8 cellular contexts compared by ENCODE assay signal in genomic region chr7:133081119-133081604, GRCh38. TPM values are rescaled to one million over a fixed set of nuclear protein-coding genes. Genes with fewer than 3 reads are reported as not detected.
A peak's percentile ranks its signal among the peaks of the same experiment; 100 is the strongest.
DNase-seq lines count a peak whose midpoint lies in the region; ATAC-seq and TF ChIP-seq lines count a peak whose summit lies in the region.

No MANE protein-coding gene starts in this region.

- TF ChIP-seq CTCF in Panc1 (IDR thresholded peaks at IDR 0.05) (no peak), cardiac fibroblast (IDR thresholded peaks at IDR 0.05; ENCODE audit: low read depth, low read length) (no peak), liver (IDR thresholded peaks at IDR 0.05; ENCODE audit: low read depth, low read length, missing input control) (no peak), thoracic aorta (IDR thresholded peaks at IDR 0.05) (no peak), GM20000 (IDR thresholded peaks at IDR 0.05; ENCODE audit: extremely low read depth, missing control alignments) (no peak)

- H3K4me1 ChIP-seq in Panc1 (ENCODE audit: control insufficient read depth, insufficient read depth, low read length) (peaks cover 13% of the 10 kb centered on the region), liver (ENCODE audit: control insufficient read depth in 4 of 4, insufficient read depth in 4 of 4, low read length in 3 of 4) (peaks cover 4 to 29% (median 21%) of the 10 kb centered on the region in 4 donors), thoracic aorta (ENCODE audit: control insufficient read depth in 1 of 2, low read depth in 2 of 2) (peaks cover 8 to 26% of the 10 kb centered on the region in 2 donors)

- POLR2A ChIA-PET in Panc1 (lab: Charles Lee): interaction anchor here (0.6 kb wide), 2 partner anchors 315 to 1242 kb away, joined by 3 to 4 read pairs; no protein-coding TSS in a partner anchor

- ATAC-seq in Panc1: no peak; the same call in 1 of the 2 replicates
- no peak for ATAC-seq in thoracic aorta (ENCODE audit: insufficient number of reproducible peaks, low FRiP score, low read depth)
- no peak for ATAC-seq in GM19023 (IDR thresholded peaks at IDR 0.05; ENCODE audit: unreplicated experiment)
- ATAC-seq in GM19351 (IDR thresholded peaks at IDR 0.05; ENCODE audit: unreplicated experiment): no peak

- H3K27ac ChIP-seq in Panc1 (ENCODE audit: low read length) (peak overlapping the region; percentile 95), liver (ENCODE audit: low read depth in 1 of 2, low read length in 2 of 2) (peak overlapping the region; percentile 65 to 66), thoracic aorta (peak overlapping the region in 1 of 2 donors; percentile 73)

- CTCF ChIA-PET in Panc1 (lab: Charles Lee): no interaction called here

- WGBS in liver: 2% methylated on average over 8 of the region's 8 CpGs

- H3K36me3 ChIP-seq in Panc1 (ENCODE audit: control insufficient read depth, insufficient read depth, low read length): peaks cover 8% of the 10 kb centered on the region
- H3K36me3 ChIP-seq in liver (ENCODE audit: control insufficient read depth in 4 of 4, insufficient read depth in 3 of 4, low read depth in 1 of 4, low read length in 3 of 4): no peaks in the 10 kb centered on the region
- H3K36me3 ChIP-seq in thoracic aorta: no peaks in the 10 kb centered on the region

- peak overlapping the region; percentile 79 to 82 for H3K9ac ChIP-seq in liver (ENCODE audit: low read depth in 1 of 2, low read length in 2 of 2)

- intact Hi-C loops in Panc1 (cut with micrococcal nuclease; ENCODE audit: unreplicated experiment): no loop called here

- H3K27me3 ChIP-seq in Panc1 (ENCODE audit: control insufficient read depth, insufficient read depth, low read length): no peaks in the 10 kb centered on the region
- no peaks in the 10 kb centered on the region for H3K27me3 ChIP-seq in liver (ENCODE audit: control insufficient read depth in 4 of 4, insufficient read depth in 4 of 4, low read length in 3 of 4)
- H3K27me3 ChIP-seq in thoracic aorta (replicated peaks; ENCODE audit: insufficient read depth): no peaks in the 10 kb centered on the region

- H3K9me3 ChIP-seq in Panc1 (ENCODE audit: control insufficient read depth, insufficient read depth, low read depth, low read length): no peaks in the 10 kb centered on the region
- no peaks in the 10 kb centered on the region for H3K9me3 ChIP-seq in liver (ENCODE audit: control insufficient read depth in 4 of 4, low read length in 3 of 4)
- H3K9me3 ChIP-seq in thoracic aorta: no peaks in the 10 kb centered on the region

- peak in 1 of 2 donors; percentile 14 for TF ChIP-seq RAD21 in liver (IDR thresholded peaks at IDR 0.05)

- no TSS peak for BruUV-seq in Panc1 (replicated peaks; lab: Mats Ljungman, UMichigan)

- DNase-seq in GM04504 (ENCODE audit: low read depth) (peak; percentile 3), Panc1 (ENCODE audit: low read depth, low spot score) (no peak), cardiac fibroblast (ENCODE audit: low read depth in 2 of 2) (peak; percentile 12 to 15), thoracic aorta (ENCODE audit: low spot score) (no peak), GM20000 (ENCODE audit: low spot score) (no peak)

- peak overlapping the region; percentile 89 to 98 for H3K4me3 ChIP-seq in Panc1 (ENCODE audit: low read depth in 2 of 2, low read length in 2 of 2)
- H3K4me3 ChIP-seq in cardiac fibroblast (replicated peaks in 1 of 2; ENCODE audit: low read depth in 2 of 2, low read length in 2 of 2): peak overlapping the region; percentile 91 to 92
- peak overlapping the region; percentile 85 to 99 (median 89) for H3K4me3 ChIP-seq in liver (ENCODE audit: low read depth in 1 of 3, low read length in 3 of 3)
- peak overlapping the region; percentile 98 for H3K4me3 ChIP-seq in thoracic aorta

- in situ Hi-C loops in Panc1 (cut with HindIII; ENCODE audit: low pct_unique_long_range_greater_than_20kb, low sequenced_read_pairs): no loop called here

TF ChIP-seq in liver, 16 proteins besides CTCF, POLR2A, EP300 and RAD21:
- TF ChIP-seq RXRA (IDR thresholded peaks at IDR 0.05) (no peak), ZBTB33 (IDR thresholded peaks at IDR 0.05) (no peak), NR2F2 (IDR thresholded peaks at IDR 0.05) (no peak), FOXA2 (IDR thresholded peaks at IDR 0.05) (no peak), TAF1 (conservative IDR thresholded peaks at IDR 0.05) (no peak)

RNA-seq across cellular contexts. Expression of gene CHCHD3, which starts 0.7 kb away (rescaled TPM):
- 109 TPM for total RNA-seq in Panc1 (2021; ENCODE audit: unreplicated experiment)
- 58.4 TPM for polyA plus RNA-seq in Panc1 (2012; ENCODE audit: insufficient read length)
- total RNA-seq in liver: 10 to 100 TPM; 37.6 to 37.8 TPM
- polyA plus RNA-seq in liver: 10 to 100 TPM; 25.5 to 26.0 TPM
- 10 to 100 TPM; 36.1 to 43.0 TPM for total RNA-seq in thoracic aorta

Comparison
In these comparisons a context has a peak if more than half of its experiments do, and no peak if none do; other contexts are left out.
1. DNase-seq: peak in GM04504 (single experiment) and cardiac fibroblast (2 of 2); none in Panc1 (single experiment), thoracic aorta (single experiment) and GM20000 (single experiment).
2. Peak in every context shown above with its lines, with median percentiles within 50 percentile points of each other: H3K4me3 ChIP-seq.